In genomic region chr1:43466403-43466802, GRCh38 we compare ENCODE assay signal across 1 cellular context.
TF ChIP-seq lines count a peak whose summit lies in the region.

No MANE protein-coding gene starts in this region.

TF ChIP-seq in K562, 482 proteins besides CTCF, POLR2A, EP300 and RAD21 (continued from another document):
- TF ChIP-seq MGA (IDR thresholded peaks at IDR 0.05) (no peak), FOXP1 (CRISPR knock-in tag; IDR thresholded peaks at IDR 0.05) (no peak)
- TF ChIP-seq, protein P1, sequence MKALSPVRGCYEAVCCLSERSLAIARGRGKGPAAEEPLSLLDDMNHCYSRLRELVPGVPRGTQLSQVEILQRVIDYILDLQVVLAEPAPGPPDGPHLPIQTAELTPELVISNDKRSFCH (CRISPR knock-in tag; IDR thresholded peaks at IDR 0.05) = no peak
- TF ChIP-seq, protein P1 (tag; IDR thresholded peaks at IDR 0.05) = no peak
